In the genomic region with DNA sequence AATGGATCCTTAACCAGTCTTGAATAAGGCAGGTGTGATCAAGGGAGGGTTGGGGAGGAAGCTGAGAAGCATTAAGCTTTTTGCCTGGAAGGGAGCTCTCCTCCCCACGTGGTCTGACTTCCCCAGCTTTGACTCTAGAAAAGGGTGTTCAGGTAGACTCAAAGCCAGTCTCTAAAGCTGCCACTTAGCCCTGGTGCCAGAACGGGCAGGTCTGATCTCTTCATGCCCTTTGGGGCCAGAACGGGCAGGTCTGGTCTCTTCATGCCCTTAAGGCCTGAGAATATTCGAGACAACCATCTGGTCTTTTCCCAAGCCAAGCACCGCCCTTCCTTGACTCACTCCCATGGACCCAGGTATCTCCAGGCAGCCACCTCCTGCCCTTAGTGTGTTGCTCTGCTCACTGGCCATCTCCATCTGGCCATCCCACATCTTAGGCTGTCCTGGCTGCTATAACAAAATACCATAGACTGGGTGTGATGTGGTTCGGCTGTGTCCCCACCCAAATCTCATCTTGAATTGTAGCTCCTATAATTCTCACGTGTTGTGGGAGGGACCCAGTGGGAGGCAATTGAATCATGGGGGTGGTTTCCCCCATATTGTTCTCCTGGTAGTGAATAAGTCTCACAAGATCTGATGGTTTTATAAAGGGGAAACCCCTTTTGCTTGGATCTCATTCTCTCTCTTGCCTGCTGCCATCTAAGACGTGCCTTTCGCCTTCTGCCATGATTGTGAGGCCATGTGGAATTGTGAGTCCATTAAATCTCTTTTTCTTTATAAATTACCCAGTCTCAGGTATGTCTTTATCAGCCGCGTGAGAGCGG, we compare ENCODE assay signal across 14 cellular contexts. TPM values are rescaled to one million over a fixed set of nuclear protein-coding genes. Genes with fewer than 3 reads are reported as not detected.
DNase-seq lines count a peak whose midpoint lies in the region; ATAC-seq, FAIRE-seq and TF ChIP-seq lines count a peak whose summit lies in the region.
"Had no signal": no experiment of that assay in that cellular context is flagged by ENCODE, and none has a peak within 500 bp of the region (broad histone marks: within the 10 kb centered on the region; RNA-seq: fewer than 3 reads in every experiment).

No MANE protein-coding gene starts in this region.

- WGBS in pancreas, 2 donors, result 71 to 75% methylated on average over 12 of the region's 12 CpGs

- POLR2A ChIA-PET in WTC11 (lab: Charles Lee), result no interaction called here

- peaks cover 6% of the 10 kb centered on the region for H3K9me3 Mint-ChIP-seq in activated T-cell treated with anti-CD3 and anti-CD28 coated beads, Interleukin-2, amount 50 U/mL, for 24 hours
- peaks cover 2% of the 10 kb centered on the region for H3K9me3 Mint-ChIP-seq in WTC11

- H3K27me3 Mint-ChIP-seq in activated T-cell treated with anti-CD3 and anti-CD28 coated beads, Interleukin-2, amount 50 U/mL, for 24 hours, result peaks cover 70% of the 10 kb centered on the region
- peaks cover 71% of the 10 kb centered on the region for H3K27me3 Mint-ChIP-seq in WTC11 (ENCODE audit: low read depth)

- ATAC-seq in WTC11, result peak; percentile 9
- ATAC-seq in foreskin keratinocyte, result peak; percentile 46
- ATAC-seq in pancreas, result peak in 3 of 4 donors; percentile 37 to 72 (median 50)
- ATAC-seq in GM18517 (IDR thresholded peaks at IDR 0.05; ENCODE audit: unreplicated experiment), result no peak

- no peak overlapping the region for H3K4me3 ChIP-seq in pancreas
- H3K4me3 ChIP-seq: PC-9 had no signal

- DNase-seq in activated T-cell treated with anti-CD3 and anti-CD28 coated beads, Interleukin-2, amount 50 U/mL, for 24 hours, result no peak
- DNase-seq in activated T-cell treated with anti-CD3 and anti-CD28 coated beads for 4 hours, result no peak
- no peak for DNase-seq in WTC11 (ENCODE audit: low spot score)
- DNase-seq in foreskin keratinocyte, result peak in 1 of 2 donors; percentile 11
- peak in 1 of 6 donors; percentile 29 for DNase-seq in pancreas
- DNase-seq in GM12892 (ENCODE audit: insufficient read length), result no peak
- DNase-seq in occipital lobe (lab: John Stamatoyannopoulos, UW), result no peak
- DNase-seq: activated CD4-positive, alpha-beta T cell treated with anti-CD3 and anti-CD28 coated beads, Interleukin-2, amount 50 U/mL, for 1 hour; DMS153; IMR-90; NCI-H1105; PC-9 had no signal

- CTCF ChIA-PET in WTC11 (lab: Charles Lee), result interaction anchor here (0.5 to 1.8 kb wide), 6 partner anchors 42 to 1060 kb away, joined by 3 to 8 read pairs (median 4); no protein-coding TSS in a partner anchor

- H3K36me3 Mint-ChIP-seq in activated T-cell treated with anti-CD3 and anti-CD28 coated beads, Interleukin-2, amount 50 U/mL, for 24 hours (ENCODE audit: low read depth), result no peaks in the 10 kb centered on the region
- H3K36me3 Mint-ChIP-seq in WTC11, result no peaks in the 10 kb centered on the region

- no peak overlapping the region for H3K27ac ChIP-seq in foreskin keratinocyte
- H3K27ac ChIP-seq in pancreas, result no peak overlapping the region
- H3K27ac ChIP-seq: coronary artery, PC-9 had no signal

- H3K36me3 ChIP-seq in pancreas, result no peaks in the 10 kb centered on the region

- H3K4me1 Mint-ChIP-seq in activated T-cell treated with anti-CD3 and anti-CD28 coated beads, Interleukin-2, amount 50 U/mL, for 24 hours (ENCODE audit: low read depth), result peaks cover 20% of the 10 kb centered on the region
- peaks cover 22% of the 10 kb centered on the region for H3K4me1 Mint-ChIP-seq in WTC11

- intact Hi-C loops in pancreas (cut with DNase I), result no loop called here

- no peaks in the 10 kb centered on the region for H3K4me1 ChIP-seq in foreskin keratinocyte
- no peaks in the 10 kb centered on the region for H3K4me1 ChIP-seq in pancreas

- no peak overlapping the region for H3K27ac Mint-ChIP-seq in activated T-cell treated with anti-CD3 and anti-CD28 coated beads, Interleukin-2, amount 50 U/mL, for 24 hours
- no peak overlapping the region for H3K27ac Mint-ChIP-seq in WTC11

- FAIRE-seq in pancreas (lab: Jason Lieb, UNC), result no peak
- no peak for FAIRE-seq in GM12892 (lab: Jason Lieb, UNC)

- peak overlapping the region; percentile 45 for H3K4me3 Mint-ChIP-seq in activated T-cell treated with anti-CD3 and anti-CD28 coated beads, Interleukin-2, amount 50 U/mL, for 24 hours
- H3K4me3 Mint-ChIP-seq in WTC11, result peak overlapping the region; percentile 73

- TF ChIP-seq POLR2A in GM12892 (IDR thresholded peaks at IDR 0.05; ENCODE audit: low read depth, low read length), result no peak

- H3K27me3 ChIP-seq in foreskin keratinocyte (peaks cover 75% of the 10 kb centered on the region), pancreas (no peaks in the 10 kb centered on the region)

- no peaks in the 10 kb centered on the region for H3K9me3 ChIP-seq in pancreas

- no peak for TF ChIP-seq CTCF in WTC11 (IDR thresholded peaks at IDR 0.05)
- TF ChIP-seq CTCF in foreskin keratinocyte (conservative IDR thresholded peaks at IDR 0.05), result no peak
- TF ChIP-seq CTCF in pancreas (IDR thresholded peaks at IDR 0.05), result no peak

TF ChIP-seq in WTC11, 78 proteins besides CTCF, POLR2A, EP300 and RAD21:
- TF ChIP-seq EMX1 (CRISPR knock-in tag; IDR thresholded peaks at IDR 0.05) (no peak), USF2 (CRISPR knock-in tag; IDR thresholded peaks at IDR 0.05) (peak; percentile 50; the same call in 1 of the 2 replicates), MYBL2 (CRISPR knock-in tag; IDR thresholded peaks at IDR 0.05) (no peak), ZBTB43 (CRISPR knock-in tag; IDR thresholded peaks at IDR 0.05) (no peak), ZNF416 (CRISPR knock-in tag; IDR thresholded peaks at IDR 0.05) (no peak), SMAD3 (CRISPR knock-in tag; IDR thresholded peaks at IDR 0.05; ENCODE audit: borderline replicate concordance) (no peak), IRF2 (CRISPR knock-in tag; IDR thresholded peaks at IDR 0.05; ENCODE audit: borderline replicate concordance, low read depth) (no peak), HMGA2 (CRISPR knock-in tag; IDR thresholded peaks at IDR 0.05) (no peak)

RNA-seq across cellular contexts. Expression of gene SNORC, which starts 59.4 kb away (rescaled TPM):
- 2.8 to 3.4 TPM (median 3.4 TPM) in 3 replicates for total RNA-seq in WTC11 (2021)
- total RNA-seq in foreskin keratinocyte, result 0.18 and 0.65 TPM in 2 replicates
- 0.63 and 0.89 TPM in 2 replicates for polyA plus RNA-seq in foreskin keratinocyte
- 1 to 10 TPM in 5 of 6 donors, under 1 TPM in 1; 0.76 to 2.3 (median 1.3) TPM for total RNA-seq in pancreas
- 10 to 100 TPM in 1 of 2 donors, 1 to 10 TPM in 1; 4.0 to 13.2 TPM for polyA plus RNA-seq in pancreas
- not detected for polyA plus RNA-seq in GM12892 (2012; ENCODE audit: missing spikeins)
- total RNA-seq in occipital lobe, result 1.6 TPM
